26 cellular contexts compared by ENCODE assay signal in genomic region chr7:137262599-137262998, GRCh38.
"Had no signal": no experiment of that assay in that cellular context is flagged by ENCODE, and none has a peak within 500 bp of the region (broad histone marks: within the 10 kb centered on the region; RNA-seq: fewer than 3 reads in every experiment).

No MANE protein-coding gene starts in this region.

- H3K4me3 ChIP-seq: pancreas, psoas muscle, right lobe of liver, sigmoid colon, stomach, thoracic aorta, thyroid gland, tibial nerve, upper lobe of right lung, uterus had no signal

- H3K4me1 ChIP-seq: pancreas, psoas muscle, sigmoid colon, stomach, thyroid gland, tibial nerve, upper lobe of right lung, uterus had no signal

- H3K4me1 Mint-ChIP-seq: naive thymus-derived CD4-positive, alpha-beta T cell; natural killer cell; stimulated activated effector memory CD8-positive, alpha-beta T cell treated with anti-CD3 and anti-CD28 coated beads, Interleukin-12 subunit alpha, Interleukin-12 subunit beta, amount 100 ng/mL, for 72 hours; stimulated activated naive B cell treated with anti-CD40 and anti-IgM and Interleukin-4, amounts not matched to agents 10 μg/mL and 1 μg/mL and 100 μg/mL, for 72 hours had no signal

- H3K27ac Mint-ChIP-seq: naive thymus-derived CD4-positive, alpha-beta T cell; natural killer cell; nephron; stimulated activated effector memory CD8-positive, alpha-beta T cell treated with anti-CD3 and anti-CD28 coated beads, Interleukin-12 subunit alpha, Interleukin-12 subunit beta, amount 100 ng/mL, for 72 hours; stimulated activated naive B cell treated with anti-CD40 and anti-IgM and Interleukin-4, amounts not matched to agents 10 μg/mL and 1 μg/mL and 100 μg/mL, for 72 hours; stimulated activated naive CD8-positive, alpha-beta T cell treated with anti-CD3 and anti-CD28 coated beads, Interleukin-15, Interleukin-2, amounts not matched to agents 100 ng/mL and 50 ng/mL, for 24 hours; type B pancreatic cell had no signal

- ATAC-seq: naive thymus-derived CD4-positive, alpha-beta T cell; natural killer cell; pancreas; psoas muscle; right cardiac atrium; right lobe of liver; stimulated activated effector memory CD8-positive, alpha-beta T cell treated with anti-CD3 and anti-CD28 coated beads, Interleukin-12 subunit alpha, Interleukin-12 subunit beta, amount 100 ng/mL, for 72 hours; stimulated activated naive B cell treated with anti-CD40 and anti-IgM and Interleukin-4, amounts not matched to agents 10 μg/mL and 1 μg/mL and 100 μg/mL, for 72 hours; upper lobe of right lung had no signal

- H3K9me3 ChIP-seq: neutrophil, pancreas, psoas muscle, right lobe of liver, sigmoid colon, thoracic aorta, thyroid gland, tibial nerve, upper lobe of right lung, uterus had no signal

- H3K27ac ChIP-seq: neutrophil, pancreas, psoas muscle, right lobe of liver, sigmoid colon, stomach, thoracic aorta, thyroid gland, tibial nerve, upper lobe of right lung, uterus had no signal

- DNase-seq: naive thymus-derived CD4-positive, alpha-beta T cell; natural killer cell; nucleus accumbens; pancreas; psoas muscle; right cardiac atrium; right lobe of liver; sigmoid colon; small intestine; stimulated activated CD4-positive, alpha-beta T cell treated with anti-CD3 and anti-CD28 coated beads, Interleukin-15, amount 100 ng/mL, for 24 hours; stimulated activated CD4-positive, alpha-beta T cell treated with anti-CD3 and anti-CD28 coated beads, Interleukin-2, amount 100 ng/mL, for 24 hours; stimulated activated CD4-positive, alpha-beta T cell treated with anti-CD3 and anti-CD28 coated beads, Interleukin-2, amount 100 ng/mL, for 48 hours; stimulated activated CD4-positive, alpha-beta T cell treated with anti-CD3 and anti-CD28 coated beads, Interleukin-4, amount 100 ng/mL, for 24 hours; stimulated activated naive B cell treated with anti-CD40 and anti-IgM and Interleukin-4, amounts not matched to agents 10 μg/mL and 1 μg/mL and 100 μg/mL, for 72 hours; stimulated activated naive CD4-positive, alpha-beta T cell treated with Interleukin-2 at 50 U/mL for 16 hours; stomach; thyroid gland; upper lobe of right lung; uterus had no signal

- H3K27me3 ChIP-seq: neutrophil, right lobe of liver, sigmoid colon, stomach, thyroid gland, tibial nerve, upper lobe of right lung, uterus had no signal

- H3K36me3 Mint-ChIP-seq: naive thymus-derived CD4-positive, alpha-beta T cell; natural killer cell; stimulated activated effector memory CD8-positive, alpha-beta T cell treated with anti-CD3 and anti-CD28 coated beads, Interleukin-12 subunit alpha, Interleukin-12 subunit beta, amount 100 ng/mL, for 72 hours; stimulated activated naive B cell treated with anti-CD40 and anti-IgM and Interleukin-4, amounts not matched to agents 10 μg/mL and 1 μg/mL and 100 μg/mL, for 72 hours had no signal

- H3K4me3 Mint-ChIP-seq: naive thymus-derived CD4-positive, alpha-beta T cell; natural killer cell; nephron; stimulated activated effector memory CD8-positive, alpha-beta T cell treated with anti-CD3 and anti-CD28 coated beads, Interleukin-12 subunit alpha, Interleukin-12 subunit beta, amount 100 ng/mL, for 72 hours; stimulated activated naive B cell treated with anti-CD40 and anti-IgM and Interleukin-4, amounts not matched to agents 10 μg/mL and 1 μg/mL and 100 μg/mL, for 72 hours; stimulated activated naive CD8-positive, alpha-beta T cell treated with anti-CD3 and anti-CD28 coated beads, Interleukin-15, Interleukin-2, amounts not matched to agents 100 ng/mL and 50 ng/mL, for 24 hours; type B pancreatic cell had no signal

- H3K36me3 ChIP-seq: neutrophil, pancreas, right lobe of liver, sigmoid colon, stomach, thoracic aorta, thyroid gland, tibial nerve, upper lobe of right lung, uterus had no signal

- H3K27me3 Mint-ChIP-seq: naive thymus-derived CD4-positive, alpha-beta T cell; stimulated activated naive B cell treated with anti-CD40 and anti-IgM and Interleukin-4, amounts not matched to agents 10 μg/mL and 1 μg/mL and 100 μg/mL, for 72 hours; stimulated activated naive CD8-positive, alpha-beta T cell treated with anti-CD3 and anti-CD28 coated beads, Interleukin-15, Interleukin-2, amounts not matched to agents 100 ng/mL and 50 ng/mL, for 24 hours; type B pancreatic cell had no signal
